In genomic region chr17:29038511-29039300, GRCh38 we compare ENCODE assay signal across 28 cellular contexts. TPM values are rescaled to one million over a fixed set of nuclear protein-coding genes. Genes with fewer than 3 reads are reported as not detected.
A peak's percentile ranks its signal among the peaks of the same experiment; 100 is the strongest.
DNase-seq lines count a peak whose midpoint lies in the region; ATAC-seq, FAIRE-seq and TF ChIP-seq lines count a peak whose summit lies in the region.
"Had no signal": no experiment of that assay in that cellular context is flagged by ENCODE, and none has a peak within 500 bp of the region (broad histone marks: within the 10 kb centered on the region; RNA-seq: fewer than 3 reads in every experiment).

No MANE protein-coding gene starts in this region.

- H4K20me1 ChIP-seq in SK-N-SH (ENCODE audit: insufficient read depth): no peaks in the 10 kb centered on the region
- H4K20me1 ChIP-seq in osteoblast (ENCODE audit: insufficient read depth, low read length): no peaks in the 10 kb centered on the region

- peaks cover 15% of the 10 kb centered on the region for H3K4me1 Mint-ChIP-seq in Calu3 (ENCODE audit: low read depth, unreplicated experiment)
- H3K4me1 Mint-ChIP-seq: activated naive CD4-positive, alpha-beta T cell treated with anti-CD3 and anti-CD28 coated beads, Interleukin-2, amount 50 U/mL, for 24 hours; CD4-positive, CD25-positive, alpha-beta regulatory T cell had no signal

- H3K36me3 ChIP-seq in SK-N-SH (replicated peaks in 1 of 2; ENCODE audit: control insufficient read depth in 1 of 2, insufficient read depth in 2 of 2, low read length in 1 of 2) (no peaks in the 10 kb centered on the region), bronchial epithelial cell (ENCODE audit: control insufficient read depth, insufficient read depth, low read length) (no peaks in the 10 kb centered on the region), transverse colon (no peaks in the 10 kb centered on the region), osteoblast (ENCODE audit: insufficient read depth, low read length) (no peaks in the 10 kb centered on the region)
- H3K36me3 ChIP-seq: ascending aorta, heart right ventricle, spleen had no signal

- H3K4me2 ChIP-seq in SK-N-SH: peak overlapping the region; percentile 17; the same call in 1 of the 2 replicates
- no peak overlapping the region for H3K4me2 ChIP-seq in osteoblast (ENCODE audit: insufficient read depth, low read length)

- no peak for TF ChIP-seq RAD21 in SK-N-SH (IDR thresholded peaks at IDR 0.05; ENCODE audit: low read length)

- TF ChIP-seq CTCF in SK-N-SH (IDR thresholded peaks at IDR 0.05) (no peak), bronchial epithelial cell (IDR thresholded peaks at IDR 0.05; ENCODE audit: insufficient read depth, low read length, severe bottlenecking) (no peak), transverse colon (IDR thresholded peaks at IDR 0.05) (no peak), Calu3 (IDR thresholded peaks at IDR 0.05; ENCODE audit: unreplicated experiment) (no peak), osteoblast (IDR thresholded peaks at IDR 0.05; ENCODE audit: extremely low read depth, low read depth, low read length) (no peak)

- peaks cover 12% of the 10 kb centered on the region for H3F3A ChIP-seq in SK-N-SH (replicated peaks; ENCODE audit: insufficient read depth)

- H3K4me3 Mint-ChIP-seq in Calu3 (ENCODE audit: low read depth, unreplicated experiment): no peak overlapping the region
- H3K4me3 Mint-ChIP-seq: activated CD8-positive, alpha-beta T cell treated with anti-CD3 and anti-CD28 coated beads, Interleukin-2, amount 10 ng/mL, durations not matched to agents 7 days and 5 days; activated naive CD4-positive, alpha-beta T cell treated with anti-CD3 and anti-CD28 coated beads, Interleukin-2, amount 50 U/mL, for 24 hours; CD4-positive, CD25-positive, alpha-beta regulatory T cell; effector memory CD8-positive, alpha-beta T cell; IgD-negative memory B cell; natural killer cell treated with Interleukin-12 subunit alpha and Interleukin-12 subunit beta and Interleukin-15 and Interleukin-18, amount 100 ng/mL, for 72 hours; T-helper 17 cell had no signal

- H3K9me2 ChIP-seq in SK-N-SH: no peaks in the 10 kb centered on the region

- no peaks in the 10 kb centered on the region for H3K27me3 Mint-ChIP-seq in Calu3 (ENCODE audit: unreplicated experiment)

- CTCF ChIA-PET in SK-N-SH (lab: Yijun Ruan, JAX) (interaction anchor here (1.0 to 13.8 kb wide), 15 partner anchors 10 to 85 kb away, joined by 3 to 180 read pairs (median 5); no protein-coding TSS in a partner anchor), Calu3 (lab: Charles Lee) (interaction anchor here (0.6 to 1.3 kb wide), 3 partner anchors 9 to 85 kb away, joined by 3 to 4 read pairs (median 4); no protein-coding TSS in a partner anchor)

- H3K4me1 ChIP-seq in SK-N-SH (ENCODE audit: control insufficient read depth in 1 of 2, insufficient read depth in 2 of 2, low read depth in 1 of 2, low read length in 1 of 2) (peaks cover 36% of the 10 kb centered on the region in 2 experiments; a peak in 3 of 4 replicates), transverse colon (peaks cover 0 to 7% (median 0%) of the 10 kb centered on the region in 4 donors), osteoblast (ENCODE audit: insufficient read depth, low read length) (peaks cover 29% of the 10 kb centered on the region)
- H3K4me1 ChIP-seq: ascending aorta had no signal

- TF ChIP-seq EP300 in SK-N-SH (IDR thresholded peaks at IDR 0.05; ENCODE audit: borderline replicate concordance in 1 of 2, low read depth in 1 of 2, low read length in 1 of 2): no peak
- no peak for TF ChIP-seq EP300 in transverse colon (IDR thresholded peaks at IDR 0.05; ENCODE audit: low read depth)

- ATAC-seq in SK-N-SH treated with all-trans-retinoic acid at 6 μM for 48 hours: no peak
- ATAC-seq in left lobe of liver: peak; percentile 41
- no peak for ATAC-seq in HG02571 (IDR thresholded peaks at IDR 0.05; ENCODE audit: unreplicated experiment)
- ATAC-seq: activated CD8-positive, alpha-beta T cell treated with anti-CD3 and anti-CD28 coated beads, Interleukin-2, amount 10 ng/mL, durations not matched to agents 7 days and 5 days; effector memory CD8-positive, alpha-beta T cell; heart right ventricle; natural killer cell treated with Interleukin-12 subunit alpha and Interleukin-12 subunit beta and Interleukin-15 and Interleukin-18, amount 100 ng/mL, for 72 hours; T-helper 17 cell had no signal

- POLR2A ChIA-PET in SK-N-SH (lab: Yijun Ruan, JAX): interaction anchor here (1.1 to 2.2 kb wide), 5 partner anchors 10 to 70 kb away, joined by 3 to 22 read pairs (median 3); no protein-coding TSS in a partner anchor

- H2AFZ ChIP-seq in SK-N-SH (ENCODE audit: low read depth) (no peak overlapping the region), osteoblast (ENCODE audit: low read length) (no peak overlapping the region)

- H3K79me2 ChIP-seq in SK-N-SH (ENCODE audit: insufficient read depth) (no peaks in the 10 kb centered on the region), osteoblast (ENCODE audit: insufficient read depth, low read length) (no peaks in the 10 kb centered on the region)

- no TSS peak for BruUV-seq in Calu3 (replicated peaks; lab: Mats Ljungman, UMichigan)

- peaks cover 8% of the 10 kb centered on the region for H3K9me3 Mint-ChIP-seq in Calu3 (ENCODE audit: low read depth, unreplicated experiment)

- intact Hi-C loops in transverse colon (cut with DNase I; ENCODE audit: low total_unique reads): no loop called here
- intact Hi-C loops in Calu3 (cut with micrococcal nuclease; ENCODE audit: unreplicated experiment): no loop called here

- H3K36me3 Mint-ChIP-seq in Calu3 (ENCODE audit: insufficient read depth, unreplicated experiment): peaks cover 3% of the 10 kb centered on the region
- H3K36me3 Mint-ChIP-seq: CD4-positive, CD25-positive, alpha-beta regulatory T cell had no signal

- WGBS in SK-N-SH (ENCODE audit: low lambda C conversion rate): 53% methylated on average over 9 of the region's 9 CpGs
- WGBS in transverse colon (ENCODE audit: low coverage in 1 of 2), 2 donors: 62 to 68% methylated on average over 3 to 9 of the region's 9 CpGs

- H3K4me3 ChIP-seq in SK-N-SH (ENCODE audit: low read depth in 2 of 2, low read length in 1 of 2) (peak overlapping the region in 1 of 2 experiments; percentile 26; a peak in 1 of 4 replicates), bronchial epithelial cell (ENCODE audit: low read depth, low read length) (no peak overlapping the region), transverse colon (no peak overlapping the region), osteoblast (ENCODE audit: insufficient read depth, low read length) (no peak overlapping the region)
- H3K4me3 ChIP-seq: ascending aorta, heart right ventricle, spleen had no signal

- H3K27me3 ChIP-seq in SK-N-SH (ENCODE audit: insufficient read depth) (peaks cover 17% of the 10 kb centered on the region; the same call in 1 of the 2 replicates), bronchial epithelial cell (ENCODE audit: control insufficient read depth, insufficient read depth, low read length) (peaks cover 11% of the 10 kb centered on the region), transverse colon (peaks cover 18% of the 10 kb centered on the region), osteoblast (ENCODE audit: insufficient read depth, low read length) (peaks cover 52% of the 10 kb centered on the region)
- H3K27me3 ChIP-seq: ascending aorta had no signal

- DNase-seq in SK-N-SH (peak; percentile 41), bronchial epithelial cell (ENCODE audit: low read depth) (peak; percentile 65), left lobe of liver (ENCODE audit: low spot score) (no peak), transverse colon (no peak), Calu3 (no peak), osteoblast (ENCODE audit: insufficient read length, low spot score, missing footprints) (no peak)
- DNase-seq: activated CD8-positive, alpha-beta T cell treated with anti-CD3 and anti-CD28 coated beads, Interleukin-2, amount 10 ng/mL, durations not matched to agents 7 days and 5 days; activated T-cell treated with anti-CD3 and anti-CD28 coated beads, Interleukin-2, amount 50 U/mL, for 48 hours; CD4-positive, CD25-positive, alpha-beta regulatory T cell; DMS153; effector memory CD8-positive, alpha-beta T cell; heart right ventricle; NCI-H187; NCI-H510A; SHP77; spleen; stimulated activated CD4-positive, alpha-beta T cell treated with anti-CD3 and anti-CD28 coated beads, Interleukin-4, amount 100 ng/mL, for 4 hours; T-helper 17 cell had no signal

- H3K9ac ChIP-seq in SK-N-SH: no peak overlapping the region

- no peak for TF ChIP-seq POLR2A in transverse colon (IDR thresholded peaks at IDR 0.05)

- no peak overlapping the region for H3K27ac Mint-ChIP-seq in Calu3 (ENCODE audit: unreplicated experiment)
- H3K27ac Mint-ChIP-seq: activated CD8-positive, alpha-beta T cell treated with anti-CD3 and anti-CD28 coated beads, Interleukin-2, amount 10 ng/mL, durations not matched to agents 7 days and 5 days; activated naive CD4-positive, alpha-beta T cell treated with anti-CD3 and anti-CD28 coated beads, Interleukin-2, amount 50 U/mL, for 24 hours; CD4-positive, CD25-positive, alpha-beta regulatory T cell; effector memory CD8-positive, alpha-beta T cell; IgD-negative memory B cell; natural killer cell treated with Interleukin-12 subunit alpha and Interleukin-12 subunit beta and Interleukin-15 and Interleukin-18, amount 100 ng/mL, for 72 hours; T-helper 17 cell had no signal

- H3K27ac ChIP-seq in SK-N-SH (ENCODE audit: low read depth in 2 of 2, low read length in 1 of 2) (peak overlapping the region in 1 of 2 experiments; percentile 90; a peak in 2 of 4 replicates), transverse colon (no peak overlapping the region), osteoblast (ENCODE audit: low read depth, low read length) (no peak overlapping the region)
- H3K27ac ChIP-seq: ascending aorta, heart right ventricle, spleen had no signal

- FAIRE-seq in bronchial epithelial cell (lab: Jason Lieb, UNC): peak; percentile 86
- FAIRE-seq: GM12892, islet of Langerhans had no signal

- H3K9me3 ChIP-seq in SK-N-SH (peaks cover 10% of the 10 kb centered on the region; the same call in 1 of the 2 replicates), transverse colon (peaks cover 0 to 3% of the 10 kb centered on the region in 2 donors), osteoblast (ENCODE audit: low read depth, low read length) (peaks cover 8% of the 10 kb centered on the region)

- in situ Hi-C loops in transverse colon (cut with MboI; ENCODE audit: low pct_ligation_motif_present in 1 of 4, low pct_unique_long_range_greater_than_20kb in 1 of 4, low sequenced_read_pairs in 3 of 4): no loop called here

RNA-seq across cellular contexts. Expression of gene PIPOX, which starts 4.2 kb away (rescaled TPM):
- polyA plus RNA-seq in SK-N-SH (2012; rRNA removed): 0.31 and 0.55 TPM in 2 replicates
- polyA plus RNA-seq in SK-N-SH (2012; cell fraction: cytosol; rRNA removed): 0.22 and 0.26 TPM in 2 replicates
- polyA plus RNA-seq in SK-N-SH (2012; cell fraction: nucleus; rRNA removed): 1.8 and 2.6 TPM in 2 replicates
- 0.26 and 1.4 TPM in 2 replicates for total RNA-seq in bronchial epithelial cell
- total RNA-seq in left lobe of liver: 324 TPM
- 10 to 100 TPM in 1 of 4 donors, 1 to 10 TPM in 2, not detected in 1; 1.2 to 15.3 (median 1.6) TPM for total RNA-seq in transverse colon
- 3.3 and 3.7 TPM in 2 replicates for total RNA-seq in Calu3 (2022)
- total RNA-seq in osteoblast: 1.4 and 1.8 TPM in 2 replicates
- total RNA-seq: ascending aorta had no signal

RNA-seq across cellular contexts. Expression of gene SEZ6, which starts 32.9 kb away (rescaled TPM):
- polyA plus RNA-seq in SK-N-SH (2012; rRNA removed): 0.12 and 0.37 TPM in 2 replicates
- 0.19 and 0.43 TPM in 2 replicates for polyA plus RNA-seq in SK-N-SH (2012; cell fraction: cytosol; rRNA removed)
- 0.34 and 0.36 TPM in 2 replicates for polyA plus RNA-seq in SK-N-SH (2012; cell fraction: nucleus; rRNA removed)
- total RNA-seq in bronchial epithelial cell: not detected in 2 replicates
- not detected for total RNA-seq in left lobe of liver
- total RNA-seq in transverse colon: under 1 TPM in 1 of 4 donors, not detected in 3; 0.14 TPM
- total RNA-seq in Calu3 (2022): not detected in 2 replicates
- not detected in 2 replicates for total RNA-seq in osteoblast
- total RNA-seq: activated CD8-positive, alpha-beta T cell treated with anti-CD3 and anti-CD28 coated beads, Interleukin-2, amount 10 ng/mL, durations not matched to agents 7 days and 5 days; ascending aorta; heart right ventricle; mesenteric fat pad; natural killer cell treated with Interleukin-12 subunit alpha and Interleukin-12 subunit beta and Interleukin-15 and Interleukin-18, amount 100 ng/mL, for 72 hours; ureter had no signal
- polyA plus RNA-seq: heart right ventricle, spleen had no signal

Comparison
In these comparisons a context has a peak if more than half of its experiments do, and no peak if none do; other contexts are left out.
1. DNase-seq: peak in SK-N-SH (single experiment) and bronchial epithelial cell (single experiment); none in left lobe of liver (single experiment), transverse colon (single experiment), Calu3 (single experiment) and osteoblast (single experiment).
2. RNA of gene PIPOX, which starts 4.2 kb away (total RNA-seq): 324 TPM in left lobe of liver (single experiment); 3.3 to 3.7 TPM in Calu3, 1.2 to 15.3 TPM in transverse colon, 1.4 to 1.8 TPM in osteoblast and 0.26 to 1.4 TPM in bronchial epithelial cell; every median in the first group is over 10 times any median in the second.